In genomic region chr14:91496790-91497189, GRCh38 we compare ENCODE assay signal across 12 cellular contexts. TPM values are rescaled to one million over a fixed set of nuclear protein-coding genes. Genes with fewer than 3 reads are reported as not detected.
DNase-seq lines count a peak whose midpoint lies in the region; ATAC-seq lines count a peak whose summit lies in the region.
"Had no signal": no experiment of that assay in that cellular context is flagged by ENCODE, and none has a peak within 500 bp of the region (broad histone marks: within the 10 kb centered on the region; RNA-seq: fewer than 3 reads in every experiment).

No MANE protein-coding gene starts in this region.

- H3K27me3 Mint-ChIP-seq in effector memory CD8-positive, alpha-beta T cell, result no peaks in the 10 kb centered on the region

- peaks cover 53% of the 10 kb centered on the region for H3K36me3 Mint-ChIP-seq in effector memory CD8-positive, alpha-beta T cell (ENCODE audit: insufficient read depth)

- H4K12ac ChIP-seq in trophoblast cell (ENCODE audit: low read depth, low read length), result no peak overlapping the region

- H4K20me1 ChIP-seq in Karpas-422 (ENCODE audit: insufficient read depth, low read depth, low read length), result peaks cover 56% of the 10 kb centered on the region

- no peaks in the 10 kb centered on the region for H3K27me3 ChIP-seq in Karpas-422 (ENCODE audit: low read length)
- H3K27me3 ChIP-seq in trophoblast cell (ENCODE audit: insufficient read depth, low read length), result no peaks in the 10 kb centered on the region

- H4K8ac ChIP-seq in trophoblast cell (ENCODE audit: low read depth, low read length), result no peak overlapping the region

- WGBS in trophoblast cell (ENCODE audit: extremely low coverage, insufficient coverage, insufficient read length), result no CpG with 5 or more reads among the region's 1 CpG

- no peak for ATAC-seq in effector memory CD8-positive, alpha-beta T cell (replicated peaks)
- ATAC-seq in GM18517 (IDR thresholded peaks at IDR 0.05; ENCODE audit: unreplicated experiment), result no peak

- H3K14ac ChIP-seq in trophoblast cell (ENCODE audit: low read length), result no peak overlapping the region

- peak overlapping the region; percentile 85 for H3K27ac ChIP-seq in Karpas-422 (ENCODE audit: low read length)
- no peak overlapping the region for H3K27ac ChIP-seq in trophoblast cell (ENCODE audit: low read depth, low read length)

- H3K18ac ChIP-seq in trophoblast cell (ENCODE audit: low read length), result no peak overlapping the region

- H3K36me3 ChIP-seq in Karpas-422 (ENCODE audit: insufficient read depth, low read length), result peaks cover 8% of the 10 kb centered on the region; the same call in 1 of the 2 replicates
- H3K36me3 ChIP-seq in trophoblast cell (ENCODE audit: control insufficient read depth in 1 of 2, insufficient read depth in 2 of 2, low read length in 2 of 2), result peaks cover 4 to 7% of the 10 kb centered on the region in 2 experiments

- H3K4me1 Mint-ChIP-seq in effector memory CD8-positive, alpha-beta T cell (ENCODE audit: low read depth in 2 of 2), result peaks cover 60 to 79% of the 10 kb centered on the region in 2 donors

- H2AFZ ChIP-seq in Karpas-422 (ENCODE audit: low read length) (no peak overlapping the region), trophoblast cell (ENCODE audit: insufficient read depth, low read length, poor library complexity) (no peak overlapping the region)

- no peaks in the 10 kb centered on the region for H3K79me1 ChIP-seq in trophoblast cell (ENCODE audit: low read length)

- H2BK12ac ChIP-seq in trophoblast cell (ENCODE audit: low read length), result no peak overlapping the region

- no peaks in the 10 kb centered on the region for H3K9me3 Mint-ChIP-seq in effector memory CD8-positive, alpha-beta T cell

- H3K4me3 ChIP-seq in Karpas-422 (ENCODE audit: low read length), result peak overlapping the region; percentile 48; the same call in 1 of the 2 replicates
- no peak overlapping the region for H3K4me3 ChIP-seq in trophoblast cell (ENCODE audit: low read depth, low read length)

- no peak overlapping the region for H2BK5ac ChIP-seq in trophoblast cell (ENCODE audit: low read depth, low read length, poor library complexity)

- H4K91ac ChIP-seq in trophoblast cell (ENCODE audit: low read depth, low read length), result no peak overlapping the region

- H3K4me2 ChIP-seq in Karpas-422 (ENCODE audit: low read depth, low read length, poor library complexity, severe bottlenecking), result peak overlapping the region; percentile 75
- H3K4me2 ChIP-seq in trophoblast cell (ENCODE audit: low read length), result no peak overlapping the region

- peak overlapping the region; percentile 42 to 62 for H3K4me3 Mint-ChIP-seq in effector memory CD8-positive, alpha-beta T cell

- H2BK120ac ChIP-seq in trophoblast cell (ENCODE audit: insufficient read depth, low read length, poor library complexity), result no peak overlapping the region

- DNase-seq in NCI-H82 (lab: John Stamatoyannopoulos, UW) (peak; percentile 28), NCI-H82 treated with DMSO at 0.1 percent for 48 hours (lab: John Stamatoyannopoulos, UW; ENCODE audit: unreplicated experiment) (no peak), Karpas-422 (peak; percentile 40), trophoblast cell (no peak), NCI-H2029 (lab: John Stamatoyannopoulos, UW) (no peak)
- no peak for DNase-seq in effector memory CD8-positive, alpha-beta T cell
- DNase-seq in stimulated activated naive CD4-positive, alpha-beta T cell treated with Interleukin-2 at 50 U/mL for 16 hours (lab: John Stamatoyannopoulos, UW), result no peak
- DNase-seq: ACHN; activated CD4-positive, alpha-beta T cell treated with anti-CD3 and anti-CD28 coated beads, Interleukin-2, amount 50 U/mL, for 4 hours; anterior cingulate cortex; NCI-H526 had no signal

- H3K23ac ChIP-seq in trophoblast cell (ENCODE audit: low read length), result no peak overlapping the region

- H3K79me2 ChIP-seq in Karpas-422 (ENCODE audit: low read length), result peaks cover 96% of the 10 kb centered on the region
- peaks cover 15% of the 10 kb centered on the region for H3K79me2 ChIP-seq in trophoblast cell (ENCODE audit: control insufficient read depth, insufficient read depth, low read length, poor library complexity)

- H3K9ac ChIP-seq in Karpas-422 (ENCODE audit: low read length) (peak overlapping the region; percentile 33; the same call in 1 of the 2 replicates), trophoblast cell (ENCODE audit: low read length) (no peak overlapping the region)

- H3K9me2 ChIP-seq in Karpas-422 (replicated peaks; ENCODE audit: insufficient read depth, low read length), result no peaks in the 10 kb centered on the region

- H3K9me3 ChIP-seq in Karpas-422 (ENCODE audit: low read length), result no peaks in the 10 kb centered on the region
- no peaks in the 10 kb centered on the region for H3K9me3 ChIP-seq in trophoblast cell (ENCODE audit: insufficient read depth, low read depth, low read length)

- H2AK5ac ChIP-seq in trophoblast cell (ENCODE audit: low read length), result no peak overlapping the region

- peak overlapping the region; percentile 29 to 62 for H3K27ac Mint-ChIP-seq in effector memory CD8-positive, alpha-beta T cell

- H3K4ac ChIP-seq in trophoblast cell (ENCODE audit: low read depth, low read length), result peak overlapping the region; percentile 98

- H3K4me1 ChIP-seq in Karpas-422 (ENCODE audit: low read length), result peaks cover 64% of the 10 kb centered on the region
- H3K4me1 ChIP-seq in trophoblast cell (ENCODE audit: control insufficient read depth in 1 of 2, insufficient read depth in 2 of 2, low read length in 2 of 2), result peaks cover 2% of the 10 kb centered on the region in 2 experiments

RNA-seq across cellular contexts. Expression of gene PPP4R3A, which starts 13.3 kb away (rescaled TPM):
- total RNA-seq in Karpas-422 (2014; rRNA removed; shearing (Covaris generic); ENCODE audit: low replicate concordance), result 99.5 and 100 TPM in 2 replicates
- polyA plus RNA-seq in trophoblast cell (2013), result 102 and 103 TPM in 2 replicates

Comparison
In these comparisons a context has a peak if more than half of its experiments do, and no peak if none do; other contexts are left out.
1. DNase-seq: peak in NCI-H82 (single experiment) and Karpas-422 (single experiment); none in NCI-H82 treated with DMSO at 0.1 percent for 48 hours (single experiment), effector memory CD8-positive, alpha-beta T cell (0 of 3), trophoblast cell (0 of 2), stimulated activated naive CD4-positive, alpha-beta T cell treated with Interleukin-2 at 50 U/mL for 16 hours (single experiment) and NCI-H2029 (single experiment).